20 cellular contexts compared by ENCODE assay signal in genomic region chr9:133187561-133188005, GRCh38. TPM values are rescaled to one million over a fixed set of nuclear protein-coding genes. Genes with fewer than 3 reads are reported as not detected.
"Had no signal": no experiment of that assay in that cellular context is flagged by ENCODE, and none has a peak within 500 bp of the region (broad histone marks: within the 10 kb centered on the region; RNA-seq: fewer than 3 reads in every experiment).

No MANE protein-coding gene starts in this region.

- H3K27ac ChIP-seq: dorsolateral prefrontal cortex, pancreas, prostate gland, stomach, uterus had no signal

- DNase-seq: cortex of kidney; effector CD8-positive, alpha-beta T cell; foreskin melanocyte; hippocampal formation; naive thymus-derived CD8-positive, alpha-beta T cell; pancreas; stimulated activated CD4-positive, alpha-beta T cell treated with anti-CD3 and anti-CD28 coated beads, Interleukin-2, amount 100 ng/mL, for 24 hours; stimulated activated CD4-positive, alpha-beta T cell treated with anti-CD3 and anti-CD28 coated beads, Interleukin-4, amount 100 ng/mL, for 4 hours; stimulated activated naive CD4-positive, alpha-beta T cell; stomach; uterus had no signal

- H3K36me3 ChIP-seq: pancreas, prostate gland, stomach, uterus had no signal

- H3K9me3 Mint-ChIP-seq: naive thymus-derived CD8-positive, alpha-beta T cell; type B pancreatic cell had no signal

- H3K4me3 Mint-ChIP-seq: naive thymus-derived CD8-positive, alpha-beta T cell; type B pancreatic cell had no signal

- H3K9me3 ChIP-seq: mucosa of descending colon, pancreas, prostate gland, stomach, uterus had no signal

- H3K4me3 ChIP-seq: dorsolateral prefrontal cortex, mucosa of descending colon, pancreas, prostate gland, stomach, uterus had no signal

- H3K4me1 ChIP-seq: pancreas, prostate gland, uterus had no signal

- H3K27me3 ChIP-seq: pancreas, uterus had no signal

- H3K27ac Mint-ChIP-seq: type B pancreatic cell had no signal

- H3K36me3 Mint-ChIP-seq: naive thymus-derived CD8-positive, alpha-beta T cell; type B pancreatic cell had no signal

- ATAC-seq: left lobe of liver; naive thymus-derived CD8-positive, alpha-beta T cell had no signal

RNA-seq across cellular contexts. Expression of gene OBP2B, which starts 21.5 kb away (rescaled TPM):
- total RNA-seq: dorsolateral prefrontal cortex; left lobe of liver; mucosa of descending colon; naive thymus-derived CD8-positive, alpha-beta T cell; pancreas; renal cortical epithelial cell; skeletal muscle tissue; stomach; uterus had no signal
- polyA plus RNA-seq: esophagus; naive thymus-derived CD8-positive, alpha-beta T cell; neural cell; pancreas; stomach had no signal

RNA-seq across cellular contexts. Expression of gene GBGT1, which starts 23.9 kb away (rescaled TPM):
- polyA plus RNA-seq: naive thymus-derived CD8-positive, alpha-beta T cell; neural cell had no signal
